Comparison of ENCODE assay signal across 8 cellular contexts in the genomic region with DNA sequence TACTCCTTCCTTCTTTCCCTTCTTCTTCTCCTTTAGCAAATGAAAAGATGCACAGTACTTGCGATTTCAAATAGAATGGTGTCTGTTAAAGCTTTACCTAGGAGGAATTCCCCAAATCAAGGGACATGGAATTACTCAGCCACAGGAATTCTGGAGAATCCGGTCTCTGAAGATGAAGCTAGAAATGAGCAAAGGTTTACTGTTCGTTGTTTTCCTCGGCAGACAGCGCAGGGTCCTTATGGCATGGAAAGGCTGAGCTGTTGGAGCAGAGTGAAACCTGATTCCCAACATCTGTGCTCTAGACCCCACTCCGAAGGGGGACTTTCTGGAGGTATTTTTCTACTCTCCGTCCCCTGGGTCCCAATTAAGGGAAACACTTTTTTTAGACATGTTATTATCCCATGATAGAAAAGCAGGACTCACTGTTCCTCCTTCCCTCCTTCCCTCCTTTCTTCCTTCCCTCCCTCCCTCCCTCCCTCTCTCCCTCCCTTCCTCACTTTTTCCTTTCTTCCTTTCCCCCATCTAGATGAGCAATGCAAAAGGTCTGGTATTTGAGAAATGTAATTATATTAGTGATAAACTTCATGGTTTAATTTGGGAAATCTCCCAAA. TPM values are rescaled to one million over a fixed set of nuclear protein-coding genes. Genes with fewer than 3 reads are reported as not detected.
DNase-seq lines count a peak whose midpoint lies in the region; ATAC-seq, FAIRE-seq and TF ChIP-seq lines count a peak whose summit lies in the region.

No MANE protein-coding gene starts in this region.

- H4K8ac ChIP-seq in H1 (ENCODE audit: extremely low read depth, insufficient read depth, low read length): no peak overlapping the region

- H2BK5ac ChIP-seq in H1 (ENCODE audit: low read depth, low read length): no peak overlapping the region

- POLR2A ChIA-PET in H1 (lab: Charles Lee; ENCODE audit: partially characterized antibody): interaction anchor here (1.2 kb wide), 1 partner anchor 26 kb away, joined by 3 read pairs; no protein-coding TSS in a partner anchor
- POLR2A ChIA-PET in activated CD8-positive, alpha-beta T cell treated with anti-CD3 and anti-CD28 coated beads for 36 hours (lab: Charles Lee): no interaction called here

- H2BK15ac ChIP-seq in H1 (ENCODE audit: low read length): no peak overlapping the region

- no peaks in the 10 kb centered on the region for H3F3A ChIP-seq in neural progenitor cell (ENCODE audit: low read depth)

- H2BK120ac ChIP-seq in H1 (replicated peaks; ENCODE audit: low read depth, low read length): no peak overlapping the region

- H3K4me3 Mint-ChIP-seq in neural progenitor cell: peak overlapping the region; percentile 71
- H3K4me3 Mint-ChIP-seq in activated CD8-positive, alpha-beta T cell treated with anti-CD3 and anti-CD28 coated beads for 36 hours: no peak overlapping the region

- H3K9ac ChIP-seq in H1 (replicated peaks in 1 of 4; ENCODE audit: extremely low read depth in 1 of 4, low read depth in 3 of 4, low read length in 3 of 4): no peak overlapping the region
- H3K9ac ChIP-seq in neural progenitor cell: no peak overlapping the region

- 41% methylated on average over 7 of the region's 7 CpGs; no CpG with 5 or more reads in 1 of the 2 experiments for whole genome bisulfite sequencing in H1 (ENCODE audit: extremely low coverage in 1 of 2, insufficient coverage in 1 of 2, insufficient read length in 1 of 2, insufficient replicate concordance in 2 of 2, low coverage in 1 of 2, low lambda C conversion rate in 2 of 2, missing lambda C conversion rate in 1 of 2), 2 experiments
- 7 to 15% (median 10%) methylated on average over 7 of the region's 7 CpGs for WGBS in adrenal gland, 4 donors

- H2BK12ac ChIP-seq in H1 (ENCODE audit: low read depth, low read length): no peak overlapping the region

- no peak for TF ChIP-seq POLR2A in H1 (IDR thresholded peaks at IDR 0.05; ENCODE audit: control extremely low read depth in 1 of 2, low read depth in 2 of 2, low read length in 2 of 2)
- no peak for TF ChIP-seq POLR2A in adrenal gland (IDR thresholded peaks at IDR 0.05)

- no peak overlapping the region for H4K5ac ChIP-seq in H1 (ENCODE audit: insufficient read length, low read depth, low read length)

- no peak overlapping the region for H3K56ac ChIP-seq in H1 (replicated peaks; ENCODE audit: insufficient read length, low read depth, low read length)

- no peaks in the 10 kb centered on the region; a peak in 2 of 7 replicates for H3K27me3 ChIP-seq in H1 (replicated peaks in 1 of 4; ENCODE audit: control insufficient read depth in 3 of 4, extremely low read depth in 1 of 4, insufficient read depth in 3 of 4, low read length in 3 of 4)
- H3K27me3 ChIP-seq in neural progenitor cell: peaks cover 42% of the 10 kb centered on the region
- peaks cover 45% of the 10 kb centered on the region for H3K27me3 ChIP-seq in adrenal gland

- H3K9me3 ChIP-seq in H1 (ENCODE audit: insufficient read depth in 2 of 2, low read depth in 1 of 2, low read length in 1 of 2): no peaks in the 10 kb centered on the region
- no peaks in the 10 kb centered on the region for H3K9me3 ChIP-seq in neural progenitor cell (ENCODE audit: low read depth)
- no peaks in the 10 kb centered on the region for H3K9me3 ChIP-seq in adrenal gland (replicated peaks in 1 of 3)

- no peak for TF ChIP-seq CTCF in H1 (IDR thresholded peaks at IDR 0.05; ENCODE audit: control extremely low read depth in 1 of 3, insufficient read depth in 1 of 3, low read depth in 1 of 3, low read length in 3 of 3)
- TF ChIP-seq CTCF in neural progenitor cell (IDR thresholded peaks at IDR 0.05): no peak
- no peak for TF ChIP-seq CTCF in adrenal gland (IDR thresholded peaks at IDR 0.05)
- no peak for TF ChIP-seq CTCF in activated CD8-positive, alpha-beta T cell treated with anti-CD3 and anti-CD28 coated beads for 36 hours (IDR thresholded peaks at IDR 0.05)

- peak overlapping the region in 2 of 4 experiments; percentile 1 to 50; a peak in 3 of 8 replicates for H3K4me3 ChIP-seq in H1 (ENCODE audit: extremely low read depth in 1 of 4, insufficient read depth in 2 of 4, low read depth in 3 of 4, low read length in 4 of 4)
- H3K4me3 ChIP-seq in neural progenitor cell: peak overlapping the region; percentile 45
- no peak overlapping the region for H3K4me3 ChIP-seq in adrenal gland

- no peaks in the 10 kb centered on the region for H3K79me1 ChIP-seq in H1 (ENCODE audit: low read depth, low read length)

- CTCF ChIA-PET in H1 (lab: Charles Lee; ENCODE audit: partially characterized antibody): interaction anchor here (1.0 to 5.6 kb wide), 28 partner anchors 11 to 943 kb away, joined by 3 to 61 read pairs (median 6); no protein-coding TSS in a partner anchor
- CTCF ChIA-PET in activated CD8-positive, alpha-beta T cell treated with anti-CD3 and anti-CD28 coated beads for 36 hours (lab: Charles Lee): interaction anchor here (0.9 to 3.2 kb wide), 22 partner anchors 9 to 948 kb away, joined by 3 to 17 read pairs (median 4); no protein-coding TSS in a partner anchor

- ATAC-seq in activated CD8-positive, alpha-beta T cell treated with anti-CD3 and anti-CD28 coated beads for 36 hours: no peak

- H3K79me2 ChIP-seq in H1 (ENCODE audit: control insufficient read depth in 1 of 2, insufficient read depth in 2 of 2, low read length in 2 of 2): no peaks in the 10 kb centered on the region
- H3K79me2 ChIP-seq in neural progenitor cell (ENCODE audit: low read depth): no peaks in the 10 kb centered on the region

- no peak overlapping the region for H3K23ac ChIP-seq in H1 (ENCODE audit: insufficient read length)

- TF ChIP-seq RAD21 in H1 (IDR thresholded peaks at IDR 0.05 in 1 of 2, conservative IDR thresholded peaks at IDR 0.05 in 1 of 2; ENCODE audit: low read depth in 2 of 2, low read length in 2 of 2): no peak

- no peak overlapping the region for H4K91ac ChIP-seq in H1 (replicated peaks; ENCODE audit: insufficient read length, low read length)

- no peak overlapping the region for H2BK20ac ChIP-seq in H1 (ENCODE audit: low read length)

- H3K4me1 ChIP-seq in H1 (replicated peaks in 1 of 4; ENCODE audit: control insufficient read depth in 3 of 4, insufficient read depth in 4 of 4, low read length in 3 of 4) (peaks cover 3 to 11% (median 6%) of the 10 kb centered on the region in 4 experiments; a peak in 4 of 7 replicates), neural progenitor cell (peaks cover 15% of the 10 kb centered on the region), adrenal gland (replicated peaks in 1 of 2) (peaks cover 0 to 7% of the 10 kb centered on the region in 2 donors)

- no peak overlapping the region for H3K4ac ChIP-seq in H1 (replicated peaks; ENCODE audit: insufficient read length, low read depth, low read length)

- H2AK5ac ChIP-seq in H1 (ENCODE audit: low read depth, low read length): no peak overlapping the region

- H4K20me1 ChIP-seq in H1 (replicated peaks in 1 of 2; ENCODE audit: control insufficient read depth in 1 of 2, insufficient read depth in 2 of 2, low read length in 2 of 2) (no peaks in the 10 kb centered on the region), neural progenitor cell (ENCODE audit: low read depth) (no peaks in the 10 kb centered on the region)

- no peak overlapping the region for H3K14ac ChIP-seq in H1 (ENCODE audit: insufficient read length)

- H3K23me2 ChIP-seq in H1 (ENCODE audit: low read depth, low read length): peaks cover 2% of the 10 kb centered on the region; the same call in 1 of the 2 replicates

- no peaks in the 10 kb centered on the region for H3K9me3 Mint-ChIP-seq in neural progenitor cell
- no peaks in the 10 kb centered on the region for H3K9me3 Mint-ChIP-seq in activated CD8-positive, alpha-beta T cell treated with anti-CD3 and anti-CD28 coated beads for 36 hours

- H2AFZ ChIP-seq in H1 (ENCODE audit: low read length): 0 out of 2 replicates have a peak overlapping the region, but pooled peaks have one; percentile 38
- peak overlapping the region; percentile 82 for H2AFZ ChIP-seq in neural progenitor cell (replicated peaks)

- intact Hi-C loops in adrenal gland (cut with DNase I): loop anchor here in 1 of 2 donors (5.0 to 10.0 kb wide), 2 partner anchors 643 to 940 kb away; no protein-coding TSS in a partner anchor
- intact Hi-C loops in activated CD8-positive, alpha-beta T cell treated with anti-CD3 and anti-CD28 coated beads for 36 hours (cut with micrococcal nuclease): loop anchor here (5.0 kb wide), 2 partner anchors 640 to 940 kb away; no protein-coding TSS in a partner anchor

- no peak overlapping the region for H3K27ac ChIP-seq in H1 (ENCODE audit: low read depth, low read length)
- H3K27ac ChIP-seq in neural progenitor cell: no peak overlapping the region
- no peak overlapping the region for H3K27ac ChIP-seq in adrenal gland

- H3K4me1 Mint-ChIP-seq in neural progenitor cell: peaks cover 16% of the 10 kb centered on the region
- H3K4me1 Mint-ChIP-seq in activated CD8-positive, alpha-beta T cell treated with anti-CD3 and anti-CD28 coated beads for 36 hours (ENCODE audit: low read depth): peaks cover 4% of the 10 kb centered on the region

- FAIRE-seq in H1 (lab: Jason Lieb, UNC): no peak

- H3K36me3 Mint-ChIP-seq in neural progenitor cell: no peaks in the 10 kb centered on the region
- no peaks in the 10 kb centered on the region for H3K36me3 Mint-ChIP-seq in activated CD8-positive, alpha-beta T cell treated with anti-CD3 and anti-CD28 coated beads for 36 hours (ENCODE audit: low read depth)

- no peak overlapping the region for H3K18ac ChIP-seq in H1 (ENCODE audit: extremely low read depth, low read length)

- H3K27me3 Mint-ChIP-seq in neural progenitor cell (ENCODE audit: insufficient read depth, low read depth): peaks cover 7% of the 10 kb centered on the region
- peaks cover 37% of the 10 kb centered on the region for H3K27me3 Mint-ChIP-seq in activated CD8-positive, alpha-beta T cell treated with anti-CD3 and anti-CD28 coated beads for 36 hours

- no peaks in the 10 kb centered on the region for H3K36me3 ChIP-seq in H1 (ENCODE audit: control insufficient read depth in 2 of 4, insufficient read depth in 4 of 4, low read length in 3 of 4)
- no peaks in the 10 kb centered on the region for H3K36me3 ChIP-seq in neural progenitor cell
- H3K36me3 ChIP-seq in adrenal gland (replicated peaks in 1 of 2): no peaks in the 10 kb centered on the region

- H3K4me2 ChIP-seq in H1 (ENCODE audit: insufficient read depth in 1 of 2, low read depth in 2 of 2, low read length in 2 of 2): peak overlapping the region; percentile 15 to 70; a peak in 3 of 4 replicates
- peak overlapping the region; percentile 86 for H3K4me2 ChIP-seq in neural progenitor cell

- peak; percentile 53 for DNase-seq in DMS79 treated with DMSO at 0.1 percent for 48 hours (lab: John Stamatoyannopoulos, UW)
- DNase-seq in NCI-H2171 (lab: John Stamatoyannopoulos, UW): peak; percentile 92
- no peak for DNase-seq in H1 (ENCODE audit: low read depth in 1 of 2, low spot score in 2 of 2)
- DNase-seq in neural progenitor cell (ENCODE audit: low spot score): peak; percentile 42
- DNase-seq in activated CD4-positive, alpha-beta T cell treated with anti-CD3 and anti-CD28 coated beads, Interleukin-2, amount 50 U/mL, for 48 hours: no peak
- DNase-seq in adrenal gland: no peak
- no peak for DNase-seq in activated CD8-positive, alpha-beta T cell treated with anti-CD3 and anti-CD28 coated beads for 36 hours
- DNase-seq in activated CD4-positive, alpha-beta T cell treated with anti-CD3 and anti-CD28 coated beads for 4 hours: no peak

- H3K27ac Mint-ChIP-seq in neural progenitor cell: no peak overlapping the region
- no peak overlapping the region for H3K27ac Mint-ChIP-seq in activated CD8-positive, alpha-beta T cell treated with anti-CD3 and anti-CD28 coated beads for 36 hours

- TF ChIP-seq EP300 in H1 (IDR thresholded peaks at IDR 0.05; ENCODE audit: borderline replicate concordance in 1 of 2, low read depth in 2 of 2, low read length in 2 of 2): no peak

RNA-seq across cellular contexts. Expression of gene CDCA7, which starts 47.1 kb away (rescaled TPM):
- total RNA-seq in H1 (2021; fragmentation: NEBNext Ultra II Directional; extraction: Animal tissue kit (Norgen Biotek cat#: 25700)): 75.7 and 80.4 TPM in 2 replicates
- polyA plus RNA-seq in H1 (2011; rRNA removed): 62.2 and 64.4 TPM in 2 replicates
- polyA plus RNA-seq in H1 (2011; cell fraction: cytosol; rRNA removed): 88.6 TPM
- polyA plus RNA-seq in H1 (2011; cell fraction: nucleus; rRNA removed): 121 TPM
- polyA plus RNA-seq in H1 (2012, experiment 1 of 2): 51.7 to 80.1 TPM (median 61.2 TPM) in 4 replicates
- polyA plus RNA-seq in H1 (2012, experiment 2 of 2): 28.2 TPM
- polyA plus RNA-seq in H1 (2013, experiment 1 of 2): 69.7 TPM
- 62.2 TPM for polyA plus RNA-seq in H1 (2013, experiment 2 of 2)
- polyA minus RNA-seq in H1 (2011; rRNA and poly(A)+ RNA removed): 54.4 and 57.1 TPM in 2 replicates
- 43.6 TPM for polyA minus RNA-seq in H1 (2011; cell fraction: cytosol; rRNA and poly(A)+ RNA removed)
- 42.2 TPM for polyA minus RNA-seq in H1 (2011; cell fraction: nucleus; rRNA and poly(A)+ RNA removed)
- 31.4 and 36.8 TPM in 2 replicates for total RNA-seq in neural progenitor cell (ENCODE audit: low replicate concordance)
- total RNA-seq in adrenal gland: under 1 TPM in 7 of 8 donors, not detected in 1; 0.14 to 0.97 (median 0.61) TPM
- 1 to 10 TPM in 1 of 3 donors, under 1 TPM in 2; 0.27 to 1.3 (median 0.40) TPM for polyA plus RNA-seq in adrenal gland
- 10 to 100 TPM; 88.5 to 91.7 TPM for total RNA-seq in activated CD8-positive, alpha-beta T cell treated with anti-CD3 and anti-CD28 coated beads for 36 hours

Comparison
In these comparisons a context has a peak if more than half of its experiments do, and no peak if none do; other contexts are left out.
1. DNase-seq: peak in DMS79 treated with DMSO at 0.1 percent for 48 hours (single experiment), NCI-H2171 (single experiment) and neural progenitor cell (single experiment); none in H1 (0 of 2), activated CD4-positive, alpha-beta T cell treated with anti-CD3 and anti-CD28 coated beads, Interleukin-2, amount 50 U/mL, for 48 hours (0 of 2), adrenal gland (0 of 7), activated CD8-positive, alpha-beta T cell treated with anti-CD3 and anti-CD28 coated beads for 36 hours (single experiment) and activated CD4-positive, alpha-beta T cell treated with anti-CD3 and anti-CD28 coated beads for 4 hours (0 of 2).
2. RNA of gene CDCA7, which starts 47.1 kb away (total RNA-seq): 88.5 to 91.7 TPM in activated CD8-positive, alpha-beta T cell treated with anti-CD3 and anti-CD28 coated beads for 36 hours, 75.7 to 80.4 TPM in H1 and 31.4 to 36.8 TPM in neural progenitor cell; 0.14 to 0.97 TPM in adrenal gland; every median in the first group is over 10 times any median in the second.